Comparison of ENCODE assay signal across 8 cellular contexts in the genomic region with DNA sequence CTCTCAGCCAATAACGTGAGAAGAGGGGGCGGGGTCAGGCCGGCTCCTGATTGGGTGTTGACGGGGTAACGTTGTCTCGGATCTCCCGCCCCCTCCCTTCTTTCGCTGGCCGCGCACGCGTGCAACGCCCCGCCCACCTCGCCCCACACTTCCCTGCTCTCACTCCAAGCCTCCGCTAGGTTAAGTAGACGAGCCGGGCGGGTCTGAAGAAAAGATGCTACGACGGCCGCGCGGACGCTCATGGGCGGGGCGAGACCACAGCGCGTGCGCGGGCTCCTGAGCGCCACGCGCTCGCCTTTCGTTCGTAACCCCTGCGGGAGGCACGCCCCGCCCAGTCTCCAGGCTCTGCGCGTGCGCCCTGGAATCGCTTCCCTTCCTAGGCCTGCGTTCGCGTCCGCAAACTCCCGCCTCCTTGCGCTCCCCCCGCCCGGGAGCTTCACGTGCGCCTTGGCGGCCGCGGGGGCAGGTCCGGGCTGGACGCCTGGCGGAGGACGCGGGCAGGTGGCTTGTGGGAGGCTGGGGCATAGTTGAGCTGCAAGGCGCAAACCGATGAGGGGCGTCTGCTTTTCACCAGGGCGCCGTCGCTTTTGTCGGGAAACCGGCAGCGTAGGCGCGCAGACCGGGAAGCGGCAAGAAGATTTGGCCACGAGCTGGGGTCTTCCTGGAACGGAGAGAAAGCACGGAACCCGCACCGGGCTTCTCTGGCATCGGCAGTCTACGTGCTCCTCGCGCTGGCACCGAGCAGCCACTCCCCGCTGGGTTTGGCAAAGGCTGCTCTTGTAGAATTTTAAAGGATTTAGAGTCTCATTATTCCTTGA. TPM values are rescaled to one million over a fixed set of nuclear protein-coding genes. Genes with fewer than 3 reads are reported as not detected.
DNase-seq lines count a peak whose midpoint lies in the region; ATAC-seq, FAIRE-seq and TF ChIP-seq lines count a peak whose summit lies in the region.

No MANE protein-coding gene starts in this region.

- H3K4me1 ChIP-seq in OCI-LY1 (ENCODE audit: insufficient read depth, low read length, severe bottlenecking) = peaks cover 30% of the 10 kb centered on the region
- peaks cover 23% of the 10 kb centered on the region for H3K4me1 ChIP-seq in endothelial cell of umbilical vein (ENCODE audit: control insufficient read depth, extremely low read depth, insufficient read depth, low read length)

- intact Hi-C loops in endothelial cell of umbilical vein (cut with micrococcal nuclease) = loop anchor here (1.0 to 5.0 kb wide), 11 partner anchors 35 to 805 kb away; a partner anchor contains a TSS

- H3K9me1 ChIP-seq in endothelial cell of umbilical vein (replicated peaks; ENCODE audit: control insufficient read depth, extremely low read depth, insufficient read depth, low read length) = no peaks in the 10 kb centered on the region

- H3K36me3 ChIP-seq in OCI-LY1 (ENCODE audit: insufficient read depth, low read length) (peaks cover 19% of the 10 kb centered on the region), endothelial cell of umbilical vein (ENCODE audit: control insufficient read depth in 2 of 2, extremely low read depth in 1 of 2, insufficient read depth in 2 of 2, low read length in 2 of 2) (no peaks in the 10 kb centered on the region)

- H3K27me3 ChIP-seq in OCI-LY1 (ENCODE audit: insufficient read depth, low read length) (no peaks in the 10 kb centered on the region), endothelial cell of umbilical vein (ENCODE audit: control insufficient read depth in 2 of 2, insufficient read depth in 2 of 2, low read length in 2 of 2) (no peaks in the 10 kb centered on the region)

- CTCF ChIA-PET in endothelial cell of umbilical vein (lab: Charles Lee) = interaction anchor here (0.7 to 1.8 kb wide), 8 partner anchors 10 to 524 kb away, joined by 3 to 7 read pairs (median 4); no protein-coding TSS in a partner anchor

- H3K79me2 ChIP-seq in OCI-LY1 (ENCODE audit: insufficient read depth, low read length) = peaks cover 36% of the 10 kb centered on the region
- peaks cover 42% of the 10 kb centered on the region for H3K79me2 ChIP-seq in endothelial cell of umbilical vein (ENCODE audit: control insufficient read depth, insufficient read depth, low read length)

- no peaks in the 10 kb centered on the region for H3F3A ChIP-seq in OCI-LY1 (ENCODE audit: insufficient read depth, low read length)

- peak; percentile 77 for ATAC-seq in GM21526 (IDR thresholded peaks at IDR 0.05; ENCODE audit: low FRiP score, unreplicated experiment)

- H2AFZ ChIP-seq in OCI-LY1 (ENCODE audit: low read length) = 0 out of 2 replicates have a peak overlapping the region, but pooled peaks have one; percentile 49
- H2AFZ ChIP-seq in endothelial cell of umbilical vein (ENCODE audit: low read depth, low read length) = peak overlapping the region; percentile 89

- H3K9me3 ChIP-seq in OCI-LY1 (ENCODE audit: low read length) (no peaks in the 10 kb centered on the region), endothelial cell of umbilical vein (replicated peaks; ENCODE audit: control insufficient read depth, insufficient read depth, low read length) (no peaks in the 10 kb centered on the region)

- dilution Hi-C loops in endothelial cell of umbilical vein (cut with MboI; ENCODE audit: extremely low pct_ligation_motif_present, low sequenced_read_pairs) = no loop called here

- POLR2A ChIA-PET in endothelial cell of umbilical vein (lab: Charles Lee) = interaction anchor here (1.1 to 1.8 kb wide), 3 partner anchors 33 to 227 kb away, joined by 3 to 4 read pairs (median 4); a partner anchor contains a TSS

- peak; percentile 95 for DNase-seq in DMS114 treated with DMSO at 0.1 percent for 48 hours (lab: John Stamatoyannopoulos, UW; ENCODE audit: unreplicated experiment)
- DNase-seq in HuH-7 (ENCODE audit: low spot score) = peak; percentile 77
- DNase-seq in activated T-cell treated with anti-CD3 and anti-CD28 coated beads for 1 hour (ENCODE audit: low read depth) = peak; percentile 100
- peak; percentile 100 for DNase-seq in endothelial cell of umbilical vein (ENCODE audit: low read depth, low spot score)
- peak; percentile 98 for DNase-seq in midbrain (lab: John Stamatoyannopoulos, UW)
- DNase-seq in stimulated activated CD8-positive, alpha-beta memory T cell treated with anti-CD3 and anti-CD28 coated beads, Interleukin-15, amount 100 ng/mL, for 48 hours (ENCODE audit: low read depth in 2 of 2) = peak; percentile 98 to 99

- H3K27ac ChIP-seq in OCI-LY1 (ENCODE audit: low read depth, low read length, poor library complexity, severe bottlenecking) (peak overlapping the region; percentile 61), endothelial cell of umbilical vein (ENCODE audit: insufficient read depth, low read depth, low read length) (peak overlapping the region; percentile 83)

- peak overlapping the region; percentile 83 for H3K9ac ChIP-seq in OCI-LY1 (ENCODE audit: low read length)
- peak overlapping the region; percentile 88 for H3K9ac ChIP-seq in endothelial cell of umbilical vein (replicated peaks; ENCODE audit: extremely low read depth, insufficient read depth, low read length)

- no TSS peak for BruUV-seq in endothelial cell of umbilical vein (replicated peaks; lab: Mats Ljungman, UMichigan)

- H3K4me2 ChIP-seq in OCI-LY1 (ENCODE audit: low read length) = peak overlapping the region; percentile 90
- peak overlapping the region; percentile 99 for H3K4me2 ChIP-seq in endothelial cell of umbilical vein (ENCODE audit: insufficient read depth, low read length)

- TF ChIP-seq POLR2A in endothelial cell of umbilical vein (IDR thresholded peaks at IDR 0.05; ENCODE audit: low read depth, low read length) = peak; percentile 80

- peak; percentile 76 for FAIRE-seq in endothelial cell of umbilical vein (lab: Jason Lieb, UNC)

- TF ChIP-seq CTCF in OCI-LY1 (IDR thresholded peaks at IDR 0.05; ENCODE audit: low read length) = no peak
- TF ChIP-seq CTCF in endothelial cell of umbilical vein (IDR thresholded peaks at IDR 0.05; ENCODE audit: extremely low read depth in 1 of 2, insufficient read depth in 1 of 2, low read depth in 1 of 2, low read length in 2 of 2) = peak in 1 of 2 donors; percentile 26

- H4K20me1 ChIP-seq in OCI-LY1 (ENCODE audit: insufficient read depth, low read length) (peaks cover 3% of the 10 kb centered on the region; the same call in 1 of the 2 replicates), endothelial cell of umbilical vein (replicated peaks; ENCODE audit: control insufficient read depth, extremely low read depth, insufficient read depth, low read length) (no peaks in the 10 kb centered on the region)

- H3K4me3 ChIP-seq in OCI-LY1 (ENCODE audit: low read depth, low read length, poor library complexity, severe bottlenecking) (peak overlapping the region; percentile 70), endothelial cell of umbilical vein (replicated peaks in 1 of 3; ENCODE audit: insufficient read depth in 1 of 3, low read depth in 1 of 3, low read length in 3 of 3) (peak overlapping the region; percentile 66 to 84 (median 73))

- H3K9me2 ChIP-seq in OCI-LY1 (ENCODE audit: low read depth, low read length) = no peaks in the 10 kb centered on the region

TF ChIP-seq in endothelial cell of umbilical vein, 7 proteins besides CTCF, POLR2A, EP300 and RAD21:
- no peak for TF ChIP-seq EZH2 (IDR thresholded peaks at IDR 0.05; ENCODE audit: borderline replicate concordance, low read depth, low read length, severe bottlenecking)
- TF ChIP-seq POLR2AphosphoS5 (IDR thresholded peaks at IDR 0.05; ENCODE audit: insufficient read depth, low read depth, low read length) = peak; percentile 89
- no peak for TF ChIP-seq JUN (IDR thresholded peaks at IDR 0.05; ENCODE audit: borderline replicate concordance, insufficient read depth, insufficient read length, low read depth)
- TF ChIP-seq, protein P1, sequence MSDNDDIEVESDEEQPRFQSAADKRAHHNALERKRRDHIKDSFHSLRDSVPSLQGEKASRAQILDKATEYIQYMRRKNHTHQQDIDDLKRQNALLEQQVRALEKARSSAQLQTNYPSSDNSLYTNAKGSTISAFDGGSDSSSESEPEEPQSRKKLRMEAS (IDR thresholded peaks at IDR 0.05; ENCODE audit: insufficient read depth, insufficient read length) = peak; percentile 88

RNA-seq across cellular contexts. Expression of a gene that starts 0.5 kb away (rescaled TPM):
- total RNA-seq in endothelial cell of umbilical vein = 58.1 and 63.4 TPM in 2 replicates
- 6.9 and 10.1 TPM in 2 replicates for polyA plus RNA-seq in endothelial cell of umbilical vein
- polyA plus RNA-seq in endothelial cell of umbilical vein (2011; cell fraction: cytosol; rRNA removed) = 15.8 and 18.2 TPM in 2 replicates
- polyA plus RNA-seq in endothelial cell of umbilical vein (2011; cell fraction: nucleus; rRNA removed) = 9.5 and 12.6 TPM in 2 replicates
- 66.0 and 93.3 TPM in 2 replicates for polyA plus RNA-seq in endothelial cell of umbilical vein (2012)
- polyA minus RNA-seq in endothelial cell of umbilical vein = 4.5 and 5.0 TPM in 2 replicates
- polyA minus RNA-seq in endothelial cell of umbilical vein (2011; cell fraction: cytosol; rRNA and poly(A)+ RNA removed) = 5.4 TPM
- polyA minus RNA-seq in endothelial cell of umbilical vein (2011; cell fraction: nucleus; rRNA and poly(A)+ RNA removed) = 5.4 and 8.5 TPM in 2 replicates

Comparison
In these comparisons a context has a peak if more than half of its experiments do, and no peak if none do; other contexts are left out.
1. Peak in every context shown above with its lines: DNase-seq, ATAC-seq, H3K4me3 ChIP-seq and H3K27ac ChIP-seq.